11 cellular contexts compared by ENCODE assay signal in the genomic region with DNA sequence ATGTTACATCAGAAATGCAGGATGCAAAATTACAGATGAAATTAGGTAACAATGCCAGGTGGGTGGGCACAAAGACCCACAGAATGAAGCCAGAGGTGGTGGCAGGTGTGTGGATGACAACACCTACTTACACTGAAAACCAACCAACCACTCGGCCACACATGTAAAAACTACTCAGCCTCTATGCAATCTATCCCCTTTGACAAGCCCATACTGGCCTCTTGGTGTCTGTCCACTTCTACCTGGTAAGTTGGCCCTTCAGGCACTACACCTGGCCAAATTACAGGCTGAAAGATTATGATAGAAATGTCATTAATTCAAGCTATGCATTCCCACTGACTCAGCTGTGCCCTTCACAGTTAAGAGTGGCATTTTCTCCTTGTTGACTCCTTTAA. TPM values are rescaled to one million over a fixed set of nuclear protein-coding genes. Genes with fewer than 3 reads are reported as not detected.
DNase-seq lines count a peak whose midpoint lies in the region; ATAC-seq and TF ChIP-seq lines count a peak whose summit lies in the region.
"Had no signal": no experiment of that assay in that cellular context is flagged by ENCODE, and none has a peak within 500 bp of the region (broad histone marks: within the 10 kb centered on the region; RNA-seq: fewer than 3 reads in every experiment).

No MANE protein-coding gene starts in this region.

- POLR2A ChIA-PET in naive thymus-derived CD8-positive, alpha-beta T cell (lab: Charles Lee) = interaction anchor here (1.5 kb wide), 1 partner anchor 137 kb away, joined by 3 read pairs; no protein-coding TSS in a partner anchor

- H3K27me3 Mint-ChIP-seq in HFFc6 (ENCODE audit: insufficient read depth) = peaks cover 3% of the 10 kb centered on the region; the same call in 1 of the 2 replicates
- H3K27me3 Mint-ChIP-seq in activated naive CD8-positive, alpha-beta T cell treated with anti-CD3 and anti-CD28 coated beads, Interleukin-2, amount 50 U/mL, for 24 hours = no peaks in the 10 kb centered on the region
- H3K27me3 Mint-ChIP-seq in naive thymus-derived CD8-positive, alpha-beta T cell = no peaks in the 10 kb centered on the region

- no peak overlapping the region for H3K4me3 ChIP-seq in BLaER1 treated with 17β-estradiol and CSF1 and Interleukin-3, amounts not matched to agents 10 nM and 100 nM
- H3K4me3 ChIP-seq in mucosa of descending colon = no peak overlapping the region

- TF ChIP-seq CTCF in HFFc6 (IDR thresholded peaks at IDR 0.05) (no peak; the same call in 1 of the 2 replicates), GM13977 (IDR thresholded peaks at IDR 0.05; ENCODE audit: extremely low read depth, insufficient read depth, missing control alignments) (no peak), mucosa of descending colon (IDR thresholded peaks at IDR 0.05) (no peak)

- H3K27ac ChIP-seq in BLaER1 treated with 17β-estradiol and CSF1 and Interleukin-3, amounts not matched to agents 10 nM and 100 nM = no peak overlapping the region

- in situ Hi-C loops in GM13977 (cut with MboI; ENCODE audit: low pct_unique_long_range_greater_than_20kb, low sequenced_read_pairs, unreplicated experiment) = no loop called here

- H3K27ac Mint-ChIP-seq in HFFc6 = peak overlapping the region; percentile 45; the same call in 1 of the 2 replicates
- H3K27ac Mint-ChIP-seq in activated naive CD8-positive, alpha-beta T cell treated with anti-CD3 and anti-CD28 coated beads, Interleukin-2, amount 50 U/mL, for 24 hours = peak overlapping the region; percentile 90
- H3K27ac Mint-ChIP-seq in naive thymus-derived CD8-positive, alpha-beta T cell = peak overlapping the region; percentile 18 to 91 (median 81)

- peaks cover 0 to 17% (median 2%) of the 10 kb centered on the region in 11 experiments; a peak in 8 of 22 replicates for H3K36me3 ChIP-seq in BLaER1 treated with 17β-estradiol and CSF1 and Interleukin-3, amounts not matched to agents 10 nM and 100 nM
- H3K36me3 ChIP-seq in mucosa of descending colon (ENCODE audit: low read depth) = no peaks in the 10 kb centered on the region

- H3K4me1 Mint-ChIP-seq in HFFc6 (ENCODE audit: low read depth) = peaks cover 83% of the 10 kb centered on the region
- peaks cover 87% of the 10 kb centered on the region for H3K4me1 Mint-ChIP-seq in activated naive CD8-positive, alpha-beta T cell treated with anti-CD3 and anti-CD28 coated beads, Interleukin-2, amount 50 U/mL, for 24 hours
- peaks cover 42 to 97% (median 91%) of the 10 kb centered on the region in 4 donors for H3K4me1 Mint-ChIP-seq in naive thymus-derived CD8-positive, alpha-beta T cell

- H3K27me3 ChIP-seq in BLaER1 treated with 17β-estradiol and CSF1 and Interleukin-3, amounts not matched to agents 10 nM and 100 nM = no peaks in the 10 kb centered on the region

- intact Hi-C loops in mucosa of descending colon (cut with DNase I, micrococcal nuclease) = no loop called here

- ATAC-seq in activated naive CD8-positive, alpha-beta T cell treated with anti-CD3 and anti-CD28 coated beads, Interleukin-2, amount 50 U/mL, for 24 hours = no peak
- no peak for ATAC-seq in naive thymus-derived CD8-positive, alpha-beta T cell
- no peak for ATAC-seq in mucosa of descending colon
- ATAC-seq: activated CD4-positive, CD25-positive, alpha-beta regulatory T cell treated with anti-CD3 and anti-CD28 coated beads, Interleukin-2, amount 50 U/mL, for 24 hours had no signal

- H3K9me3 ChIP-seq in BLaER1 treated with 17β-estradiol and CSF1 and Interleukin-3, amounts not matched to agents 10 nM and 100 nM (replicated peaks in 1 of 11) = no peaks in the 10 kb centered on the region
- no peaks in the 10 kb centered on the region for H3K9me3 ChIP-seq in mucosa of descending colon

- peaks cover 97 to 100% (median 100%) of the 10 kb centered on the region in 10 experiments for H3K4me1 ChIP-seq in BLaER1 treated with 17β-estradiol and CSF1 and Interleukin-3, amounts not matched to agents 10 nM and 100 nM
- peaks cover 75% of the 10 kb centered on the region for H3K4me1 ChIP-seq in mucosa of descending colon (ENCODE audit: low read depth)

- H3K36me3 Mint-ChIP-seq in HFFc6 (ENCODE audit: low read depth) = no peaks in the 10 kb centered on the region; the same call in 1 of the 2 replicates
- no peaks in the 10 kb centered on the region for H3K36me3 Mint-ChIP-seq in activated naive CD8-positive, alpha-beta T cell treated with anti-CD3 and anti-CD28 coated beads, Interleukin-2, amount 50 U/mL, for 24 hours (ENCODE audit: low read depth)
- H3K36me3 Mint-ChIP-seq in naive thymus-derived CD8-positive, alpha-beta T cell = peaks cover 0 to 2% (median 0%) of the 10 kb centered on the region in 3 donors

- no peak overlapping the region for H3K9ac ChIP-seq in BLaER1 treated with 17β-estradiol and CSF1 and Interleukin-3, amounts not matched to agents 10 nM and 100 nM

- H3K4me2 ChIP-seq in BLaER1 treated with 17β-estradiol and CSF1 and Interleukin-3, amounts not matched to agents 10 nM and 100 nM = peak overlapping the region; percentile 70 to 86 (median 82); a peak in 21 of 22 replicates

- peaks cover 100% of the 10 kb centered on the region in 11 experiments for H4K20me1 ChIP-seq in BLaER1 treated with 17β-estradiol and CSF1 and Interleukin-3, amounts not matched to agents 10 nM and 100 nM

- H3K9me3 Mint-ChIP-seq in HFFc6 = no peaks in the 10 kb centered on the region
- no peaks in the 10 kb centered on the region for H3K9me3 Mint-ChIP-seq in activated naive CD8-positive, alpha-beta T cell treated with anti-CD3 and anti-CD28 coated beads, Interleukin-2, amount 50 U/mL, for 24 hours
- no peaks in the 10 kb centered on the region for H3K9me3 Mint-ChIP-seq in naive thymus-derived CD8-positive, alpha-beta T cell

- no peak overlapping the region for H3K4me3 Mint-ChIP-seq in HFFc6
- H3K4me3 Mint-ChIP-seq in activated naive CD8-positive, alpha-beta T cell treated with anti-CD3 and anti-CD28 coated beads, Interleukin-2, amount 50 U/mL, for 24 hours = no peak overlapping the region
- H3K4me3 Mint-ChIP-seq in naive thymus-derived CD8-positive, alpha-beta T cell = peak overlapping the region in 8 of 10 donors; percentile 12 to 66 (median 32)

- no peak for DNase-seq in HFFc6
- DNase-seq in activated naive CD8-positive, alpha-beta T cell treated with anti-CD3 and anti-CD28 coated beads, Interleukin-2, amount 50 U/mL, for 24 hours = no peak
- DNase-seq in naive thymus-derived CD8-positive, alpha-beta T cell = no peak
- no peak for DNase-seq in central memory CD4-positive, alpha-beta T cell
- no peak for DNase-seq in GM13977 (ENCODE audit: low spot score)
- DNase-seq in mucosa of descending colon = no peak
- DNase-seq in SW 1271 (lab: John Stamatoyannopoulos, UW) = no peak
- DNase-seq: NK-92 treated with Interleukin-12 subunit alpha and Interleukin-12 subunit beta, amount 100 ng/mL, for 24 hours; stimulated activated CD4-positive, alpha-beta T cell treated with anti-CD3 and anti-CD28 coated beads, Interleukin-4, amount 100 ng/mL, for 4 hours had no signal

RNA-seq across cellular contexts. Expression of gene BRD4, which starts 50.0 kb away (rescaled TPM):
- total RNA-seq in HFFc6 (2021; fragmentation: NEBNext Ultra II Directional; extraction: Animal tissue kit (Norgen Biotek cat#: 25700)) = 10 to 100 TPM; 74.9 to 85.2 (median 81.5) TPM
- total RNA-seq in naive thymus-derived CD8-positive, alpha-beta T cell = 100 to 1,000 TPM; 172 to 180 TPM
- 10 to 100 TPM; 10.6 to 37.2 (median 11.5) TPM for polyA plus RNA-seq in naive thymus-derived CD8-positive, alpha-beta T cell
- 100 to 1,000 TPM in 1 of 3 donors, 10 to 100 TPM in 2; 78.3 to 104 (median 82.6) TPM for total RNA-seq in mucosa of descending colon

RNA-seq across cellular contexts. Expression of gene EPHX3, which starts 50.1 kb away (rescaled TPM):
- total RNA-seq in HFFc6 (2021; fragmentation: NEBNext Ultra II Directional; extraction: Animal tissue kit (Norgen Biotek cat#: 25700)) = under 1 TPM in 3 of 6 experiments, not detected in 3; 0.13 to 0.37 (median 0.14) TPM
- total RNA-seq in naive thymus-derived CD8-positive, alpha-beta T cell = under 1 TPM in 1 of 2 experiments, not detected in 1; 0.65 TPM
- not detected for polyA plus RNA-seq in naive thymus-derived CD8-positive, alpha-beta T cell
- under 1 TPM in 1 of 3 donors, not detected in 2; 0.58 TPM for total RNA-seq in mucosa of descending colon

Comparison
In these comparisons a context has a peak if more than half of its experiments do, and no peak if none do; other contexts are left out.
1. H3K4me3 Mint-ChIP-seq: peak in naive thymus-derived CD8-positive, alpha-beta T cell (8 of 10); none in HFFc6 (single experiment) and activated naive CD8-positive, alpha-beta T cell treated with anti-CD3 and anti-CD28 coated beads, Interleukin-2, amount 50 U/mL, for 24 hours (single experiment).
2. Peak in every context shown above with its lines, with median percentiles within 50 percentile points of each other: H3K27ac Mint-ChIP-seq.